23 cellular contexts compared by ENCODE assay signal in genomic region chr4:86099348-86099747, GRCh38.
"Had no signal": no experiment of that assay in that cellular context is flagged by ENCODE, and none has a peak within 500 bp of the region (broad histone marks: within the 10 kb centered on the region; RNA-seq: fewer than 3 reads in every experiment).

No MANE protein-coding gene starts in this region.

- DNase-seq: cerebellar nuclear complex; colonic mucosa; effector CD4-positive, alpha-beta T cell; foreskin melanocyte; heart right ventricle; hypothalamus; immature natural killer cell; left ventricle myocardium inferior; mucosa of descending colon; natural killer cell; ovary; sigmoid colon; stimulated activated CD4-positive, alpha-beta T cell treated with anti-CD3 and anti-CD28 coated beads, Interleukin-2, amount 100 ng/mL, for 24 hours; stimulated activated CD4-positive, alpha-beta T cell treated with anti-CD3 and anti-CD28 coated beads, Interleukin-4, amount 100 ng/mL, for 4 hours; stimulated activated naive B cell treated with anti-CD40 and anti-IgM and Interleukin-4, amounts not matched to agents 10 μg/mL and 1 μg/mL and 100 μg/mL, for 72 hours; stimulated activated naive CD8-positive, alpha-beta T cell treated with anti-CD3 and anti-CD28 coated beads, Interleukin-15, amount 100 ng/mL, for 72 hours; testis had no signal

- H3K4me1 ChIP-seq: colonic mucosa, heart right ventricle, left ventricle myocardium inferior, right atrium auricular region, sigmoid colon, testis, tibial nerve had no signal

- ATAC-seq: heart right ventricle; mucosa of descending colon; natural killer cell; stimulated activated naive B cell treated with anti-CD40 and anti-IgM and Interleukin-4, amounts not matched to agents 10 μg/mL and 1 μg/mL and 100 μg/mL, for 72 hours; stimulated activated naive CD8-positive, alpha-beta T cell treated with anti-CD3 and anti-CD28 coated beads, Interleukin-15, amount 100 ng/mL, for 72 hours had no signal

- H3K9me3 Mint-ChIP-seq: neural crest cell; stimulated activated naive B cell treated with anti-CD40 and anti-IgM and Interleukin-4, amounts not matched to agents 10 μg/mL and 1 μg/mL and 100 μg/mL, for 72 hours; stimulated activated naive CD8-positive, alpha-beta T cell treated with anti-CD3 and anti-CD28 coated beads, Interleukin-15, amount 100 ng/mL, for 72 hours had no signal

- H3K4me1 Mint-ChIP-seq: immature natural killer cell; natural killer cell; neural crest cell; stimulated activated naive B cell treated with anti-CD40 and anti-IgM and Interleukin-4, amounts not matched to agents 10 μg/mL and 1 μg/mL and 100 μg/mL, for 72 hours; stimulated activated naive CD8-positive, alpha-beta T cell treated with anti-CD3 and anti-CD28 coated beads, Interleukin-15, amount 100 ng/mL, for 72 hours had no signal

- H3K36me3 Mint-ChIP-seq: immature natural killer cell; natural killer cell; stimulated activated naive B cell treated with anti-CD40 and anti-IgM and Interleukin-4, amounts not matched to agents 10 μg/mL and 1 μg/mL and 100 μg/mL, for 72 hours had no signal

- H3K27ac ChIP-seq: colonic mucosa, heart right ventricle, left ventricle myocardium inferior, ovary, right atrium auricular region, sigmoid colon, skin epidermis, testis, tibial nerve had no signal

- H3K27ac Mint-ChIP-seq: immature natural killer cell; natural killer cell; stimulated activated naive B cell treated with anti-CD40 and anti-IgM and Interleukin-4, amounts not matched to agents 10 μg/mL and 1 μg/mL and 100 μg/mL, for 72 hours; stimulated activated naive CD8-positive, alpha-beta T cell treated with anti-CD3 and anti-CD28 coated beads, Interleukin-15, amount 100 ng/mL, for 72 hours had no signal

- H3K4me3 Mint-ChIP-seq: immature natural killer cell; natural killer cell; neural crest cell; stimulated activated naive B cell treated with anti-CD40 and anti-IgM and Interleukin-4, amounts not matched to agents 10 μg/mL and 1 μg/mL and 100 μg/mL, for 72 hours; stimulated activated naive CD8-positive, alpha-beta T cell treated with anti-CD3 and anti-CD28 coated beads, Interleukin-15, amount 100 ng/mL, for 72 hours had no signal

- H3K9me3 ChIP-seq: colonic mucosa, heart right ventricle, left ventricle myocardium inferior, mucosa of descending colon, ovary, right atrium auricular region, sigmoid colon, testis, tibial nerve had no signal

- H3K27me3 Mint-ChIP-seq: stimulated activated naive CD8-positive, alpha-beta T cell treated with anti-CD3 and anti-CD28 coated beads, Interleukin-15, amount 100 ng/mL, for 72 hours had no signal

- H3K27me3 ChIP-seq: colonic mucosa, heart right ventricle, ovary, right atrium auricular region, sigmoid colon, testis, tibial nerve had no signal

- H3K36me3 ChIP-seq: colonic mucosa, heart right ventricle, left ventricle myocardium inferior, ovary, right atrium auricular region, sigmoid colon, tibial nerve had no signal

- H3K4me3 ChIP-seq: colonic mucosa, heart right ventricle, left ventricle myocardium inferior, lung, mucosa of descending colon, ovary, right atrium auricular region, sigmoid colon, skin epidermis, testis, tibial nerve had no signal

- FAIRE-seq: keratinocyte had no signal
